In the genomic region with DNA sequence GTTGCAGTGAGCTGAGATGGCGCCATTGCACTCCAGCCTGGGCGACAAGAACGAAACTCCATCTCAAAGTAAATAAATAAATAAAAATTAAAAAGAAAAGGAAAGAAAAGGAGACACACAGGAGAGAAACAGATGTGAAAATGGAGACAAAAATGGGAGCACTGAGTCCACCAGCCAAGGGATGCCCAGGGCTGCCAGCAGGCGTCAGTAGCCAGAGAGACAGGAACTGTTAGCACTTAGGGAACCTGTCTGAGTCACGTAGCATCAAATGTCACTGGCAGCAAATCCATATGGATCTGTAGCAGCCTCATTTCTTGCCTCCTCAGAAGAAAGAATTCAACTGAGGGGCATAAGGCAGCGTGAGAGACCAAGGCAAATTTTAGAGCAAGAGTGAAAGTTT, we compare ENCODE assay signal across 16 cellular contexts.
DNase-seq lines count a peak whose midpoint lies in the region; ATAC-seq, FAIRE-seq and TF ChIP-seq lines count a peak whose summit lies in the region.
"Had no signal": no experiment of that assay in that cellular context is flagged by ENCODE, and none has a peak within 500 bp of the region (broad histone marks: within the 10 kb centered on the region; RNA-seq: fewer than 3 reads in every experiment).

No MANE protein-coding gene starts in this region.

- no peak for TF ChIP-seq POLR2A in H54 (IDR thresholded peaks at IDR 0.05; ENCODE audit: low read depth, low read length)
- no peak for TF ChIP-seq POLR2A in uterus (IDR thresholded peaks at IDR 0.05)

- intact Hi-C loops in Calu3 (cut with micrococcal nuclease; ENCODE audit: unreplicated experiment), result loop anchor here (1.0 to 10.0 kb wide), 2 partner anchors 233 to 941 kb away; no protein-coding TSS in a partner anchor
- intact Hi-C loops in right cardiac atrium (cut with DNase I), result no loop called here
- intact Hi-C loops in uterus (cut with DNase I; ENCODE audit: low total_unique reads), result no loop called here

- no peaks in the 10 kb centered on the region for H3K9me3 Mint-ChIP-seq in Calu3 (ENCODE audit: low read depth, unreplicated experiment)
- H3K9me3 Mint-ChIP-seq: activated CD4-positive, alpha-beta T cell treated with anti-CD3 and anti-CD28 coated beads, Interleukin-2, amount 10 ng/mL, durations not matched to agents 7 days and 5 days; stimulated activated naive CD8-positive, alpha-beta T cell treated with anti-CD3 and anti-CD28 coated beads, Interleukin-15, amount 100 ng/mL, for 72 hours; T-helper 2 cell treated with Interferon-gamma antibody and Interleukin-4, amounts not matched to agents 5 μg/mL and 100 μg/mL, for 36 hours had no signal

- FAIRE-seq in H54 (lab: Jason Lieb, UNC), result no peak
- FAIRE-seq: small intestine had no signal

- H3K27ac ChIP-seq in foreskin keratinocyte (no peak overlapping the region), right cardiac atrium (ENCODE audit: low read length) (no peak overlapping the region), uterus (no peak overlapping the region)
- H3K27ac ChIP-seq: coronary artery had no signal

- no peaks in the 10 kb centered on the region for H3K4me1 ChIP-seq in foreskin keratinocyte
- H3K4me1 ChIP-seq in right cardiac atrium (ENCODE audit: control insufficient read depth, insufficient read depth, low read length), result no peaks in the 10 kb centered on the region
- H3K4me1 ChIP-seq in uterus, result no peaks in the 10 kb centered on the region

- H3K9me3 ChIP-seq in right cardiac atrium (ENCODE audit: control insufficient read depth, low read length) (no peaks in the 10 kb centered on the region), uterus (no peaks in the 10 kb centered on the region)

- CTCF ChIA-PET in Calu3 (lab: Charles Lee), result no interaction called here

- no peak overlapping the region for H3K4me3 Mint-ChIP-seq in Calu3 (ENCODE audit: low read depth, unreplicated experiment)
- H3K4me3 Mint-ChIP-seq: activated CD4-positive, alpha-beta T cell treated with anti-CD3 and anti-CD28 coated beads, Interleukin-2, amount 10 ng/mL, durations not matched to agents 7 days and 5 days; stimulated activated naive CD8-positive, alpha-beta T cell treated with anti-CD3 and anti-CD28 coated beads, Interleukin-15, amount 100 ng/mL, for 72 hours; T-helper 2 cell treated with Interferon-gamma antibody and Interleukin-4, amounts not matched to agents 5 μg/mL and 100 μg/mL, for 36 hours had no signal

- WGBS in right cardiac atrium, result 81% methylated on average over 6 of the region's 6 CpGs

- peak; percentile 19 for ATAC-seq in foreskin keratinocyte
- no peak for ATAC-seq in right cardiac atrium
- no peak for ATAC-seq in HG03460 (IDR thresholded peaks at IDR 0.05; ENCODE audit: unreplicated experiment)
- ATAC-seq in HG02678 (IDR thresholded peaks at IDR 0.05; ENCODE audit: unreplicated experiment), result no peak
- ATAC-seq: Panc1; stimulated activated naive CD8-positive, alpha-beta T cell treated with anti-CD3 and anti-CD28 coated beads, Interleukin-15, amount 100 ng/mL, for 72 hours had no signal

- H3K36me3 Mint-ChIP-seq in Calu3 (ENCODE audit: insufficient read depth, unreplicated experiment), result no peaks in the 10 kb centered on the region

- no peak overlapping the region for H3K27ac Mint-ChIP-seq in Calu3 (ENCODE audit: unreplicated experiment)
- H3K27ac Mint-ChIP-seq: activated CD4-positive, alpha-beta T cell treated with anti-CD3 and anti-CD28 coated beads, Interleukin-2, amount 10 ng/mL, durations not matched to agents 7 days and 5 days; T-helper 2 cell treated with Interferon-gamma antibody and Interleukin-4, amounts not matched to agents 5 μg/mL and 100 μg/mL, for 36 hours had no signal

- peaks cover 9% of the 10 kb centered on the region for H3K4me1 Mint-ChIP-seq in Calu3 (ENCODE audit: low read depth, unreplicated experiment)
- H3K4me1 Mint-ChIP-seq: activated CD4-positive, alpha-beta T cell treated with anti-CD3 and anti-CD28 coated beads, Interleukin-2, amount 10 ng/mL, durations not matched to agents 7 days and 5 days; stimulated activated naive CD8-positive, alpha-beta T cell treated with anti-CD3 and anti-CD28 coated beads, Interleukin-15, amount 100 ng/mL, for 72 hours had no signal

- TF ChIP-seq CTCF in Calu3 (IDR thresholded peaks at IDR 0.05; ENCODE audit: unreplicated experiment) (peak; percentile 43), foreskin keratinocyte (conservative IDR thresholded peaks at IDR 0.05) (peak; percentile 33), uterus (IDR thresholded peaks at IDR 0.05) (no peak)

- in situ Hi-C loops in SK-MEL-5 (cut with HindIII; ENCODE audit: low pct_unique_long_range_greater_than_20kb, low sequenced_read_pairs), result no loop called here

- peaks cover 57% of the 10 kb centered on the region for H3K27me3 Mint-ChIP-seq in Calu3 (ENCODE audit: unreplicated experiment)

- peak; percentile 58 for DNase-seq in Calu3
- DNase-seq in H54 (ENCODE audit: insufficient read length, low spot score), result peak; percentile 20
- DNase-seq in SK-MEL-5 (ENCODE audit: low read depth, low spot score), result peak; percentile 41
- no peak for DNase-seq in foreskin keratinocyte
- DNase-seq in right cardiac atrium, result no peak
- DNase-seq in uterus, result no peak
- DNase-seq: activated CD4-positive, alpha-beta T cell treated with anti-CD3 and anti-CD28 coated beads, Interleukin-2, amount 10 ng/mL, durations not matched to agents 7 days and 5 days; NCI-H2081 treated with DMSO at 0.1 percent for 48 hours; small intestine; stimulated activated naive CD8-positive, alpha-beta T cell treated with anti-CD3 and anti-CD28 coated beads, Interleukin-15, amount 100 ng/mL, for 72 hours had no signal

- BruUV-seq in Calu3 (replicated peaks; lab: Mats Ljungman, UMichigan), result no TSS peak

- H3K4me3 ChIP-seq in right cardiac atrium (ENCODE audit: low read length), result no peak overlapping the region
- no peak overlapping the region for H3K4me3 ChIP-seq in uterus
- H3K4me3 ChIP-seq: coronary artery, lung had no signal

- no peaks in the 10 kb centered on the region for H3K36me3 ChIP-seq in uterus

- H3K27me3 ChIP-seq in foreskin keratinocyte (peaks cover 1% of the 10 kb centered on the region), right cardiac atrium (ENCODE audit: control insufficient read depth, insufficient read depth) (no peaks in the 10 kb centered on the region), uterus (no peaks in the 10 kb centered on the region)

Comparison
In these comparisons a context has a peak if more than half of its experiments do, and no peak if none do; other contexts are left out.
1. DNase-seq: peak in Calu3 (single experiment), H54 (single experiment) and SK-MEL-5 (single experiment); none in foreskin keratinocyte (0 of 2), right cardiac atrium (0 of 3) and uterus (0 of 2).
2. CTCF ChIP-seq: peak in Calu3 (single experiment) and foreskin keratinocyte (single experiment); none in uterus (0 of 4).